In the genomic region with DNA sequence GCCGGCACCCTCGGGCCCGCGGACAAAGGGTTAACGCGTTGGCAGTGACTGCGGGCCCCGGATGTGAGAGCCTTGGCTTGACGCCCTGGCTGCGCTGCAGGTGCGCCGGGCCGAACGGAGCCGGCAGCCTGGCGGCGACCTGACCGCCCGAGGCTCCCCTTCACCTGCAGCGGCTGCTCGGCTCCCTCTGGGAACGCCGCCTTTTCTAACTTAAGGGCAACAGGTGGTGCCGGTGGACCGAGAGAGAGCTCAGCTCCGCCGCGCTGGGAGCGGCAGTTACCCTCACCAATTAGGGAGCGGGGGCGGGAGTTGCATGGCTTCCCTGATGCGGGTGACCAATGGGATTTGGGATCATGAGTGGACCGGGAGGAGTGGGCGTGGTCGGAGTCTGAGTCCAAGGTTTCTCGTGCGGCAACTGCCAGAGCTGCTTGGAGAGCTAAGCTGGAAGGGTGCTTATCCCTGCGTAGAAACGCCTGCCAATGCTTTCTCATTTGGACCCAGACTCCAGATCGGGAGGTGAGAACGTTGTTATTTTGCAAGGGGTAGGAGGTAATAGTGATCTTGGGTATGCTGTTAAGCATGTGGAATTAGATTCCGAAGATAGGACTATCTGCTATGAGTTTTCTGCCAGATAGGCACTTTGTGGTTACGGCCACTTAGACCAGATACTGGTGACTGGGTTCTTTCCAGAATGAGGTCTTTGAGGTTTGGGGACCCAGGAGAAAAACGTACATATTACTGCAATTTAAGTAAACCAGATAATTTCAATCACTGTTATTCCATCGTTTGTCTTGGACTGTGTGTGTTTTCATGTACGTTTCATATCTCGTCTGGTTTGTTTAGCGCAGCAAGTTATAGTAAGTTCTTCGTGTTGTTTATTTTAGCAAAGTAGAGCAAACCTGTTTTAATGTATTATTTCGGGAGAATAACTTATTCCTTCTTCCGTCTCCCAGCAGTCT, we compare ENCODE assay signal across 8 cellular contexts. TPM values are rescaled to one million over a fixed set of nuclear protein-coding genes. Genes with fewer than 3 reads are reported as not detected.
DNase-seq lines count a peak whose midpoint lies in the region; ATAC-seq and TF ChIP-seq lines count a peak whose summit lies in the region.

A gene with protein sequence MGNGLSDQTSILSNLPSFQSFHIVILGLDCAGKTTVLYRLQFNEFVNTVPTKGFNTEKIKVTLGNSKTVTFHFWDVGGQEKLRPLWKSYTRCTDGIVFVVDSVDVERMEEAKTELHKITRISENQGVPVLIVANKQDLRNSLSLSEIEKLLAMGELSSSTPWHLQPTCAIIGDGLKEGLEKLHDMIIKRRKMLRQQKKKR (plus strand): TSS at position 421 of the 959 bp plus-strand sequence. CDS start 622 bp downstream, outside the sequence.

- H3K4me3 ChIP-seq in AG10803 (ENCODE audit: low read length) (peak within 1 kb of the TSS; percentile 72), colonic mucosa (peak within 1 kb of the TSS; percentile 77)

- H3K9ac ChIP-seq in colonic mucosa (ENCODE audit: low read depth in 2 of 2, low read length in 2 of 2), result peak within 1 kb of the TSS; percentile 70 to 89

- H3K27ac ChIP-seq in colonic mucosa, result peak within 1 kb of the TSS; percentile 90

- ATAC-seq in HG03432 (IDR thresholded peaks at IDR 0.05; ENCODE audit: unreplicated experiment), result peak; percentile 85

- H3K27me3 ChIP-seq in colonic mucosa, result no peaks in the 10 kb centered on the region

- peak; percentile 31 for TF ChIP-seq POLR2A in GM19099 (IDR thresholded peaks at IDR 0.05; ENCODE audit: extremely low read depth, insufficient read length, low read depth)

- no peaks in the 10 kb centered on the region for H3K9me3 ChIP-seq in colonic mucosa

- TF ChIP-seq CTCF in AG10803 (conservative IDR thresholded peaks at IDR 0.05; ENCODE audit: low read length) (peak; percentile 38), colonic mucosa (IDR thresholded peaks at IDR 0.05) (no peak)

- no peaks in the 10 kb centered on the region for H3K36me3 ChIP-seq in colonic mucosa

- no peaks in the 10 kb centered on the region for H3K4me1 ChIP-seq in colonic mucosa

- intact Hi-C loops in colonic mucosa (cut with DNase I), result loop anchor here (5.0 to 10.0 kb wide), 2 partner anchors 237 to 430 kb away; no protein-coding TSS in a partner anchor

- DNase-seq in AG10803 (ENCODE audit: low read depth) (peak; percentile 96), NCI-H510A (lab: John Stamatoyannopoulos, UW) (peak; percentile 99), colonic mucosa (peak; percentile 100), kidney glomerular epithelial cell (lab: John Stamatoyannopoulos, UW) (peak; percentile 98)
- DNase-seq in activated CD4-positive, alpha-beta T cell treated with anti-CD3 and anti-CD28 coated beads for 48 hours, result peak; percentile 95
- peak; percentile 83 to 90 for DNase-seq in stimulated activated CD4-positive, alpha-beta T cell treated with anti-CD3 and anti-CD28 coated beads, Interleukin-15, amount 100 ng/mL, for 48 hours (ENCODE audit: low read depth in 2 of 2)

RNA-seq across cellular contexts. Expression of the gene that starts here (rescaled TPM):
- total RNA-seq in colonic mucosa, result 10 to 100 TPM; 27.5 to 88.8 TPM

Comparison
In these comparisons a context has a peak if more than half of its experiments do, and no peak if none do; other contexts are left out.
1. Peak in every context shown above with its lines: DNase-seq, ATAC-seq, H3K4me3 ChIP-seq and H3K27ac ChIP-seq.